In genomic region chr2:27123302-27124150, GRCh38 we compare ENCODE assay signal across 8 cellular contexts.
A peak's percentile ranks its signal among the peaks of the same experiment; 100 is the strongest.
DNase-seq lines count a peak whose midpoint lies in the region; ATAC-seq and TF ChIP-seq lines count a peak whose summit lies in the region.
"Had no signal": no experiment of that assay in that cellular context is flagged by ENCODE, and none has a peak within 500 bp of the region (broad histone marks: within the 10 kb centered on the region; RNA-seq: fewer than 3 reads in every experiment).

ABHD1 (plus strand) TSS chr2:27123815; CDS start chr2:27123949, 134 bp downstream.

- TF ChIP-seq CTCF in epithelial cell of esophagus (IDR thresholded peaks at IDR 0.05; ENCODE audit: insufficient read depth, low read depth, low read length, missing control alignments) = no peak

- peak within 1 kb of the TSS in 1 of 2 donors; percentile 23 for H3K27ac ChIP-seq in mucosa of rectum (ENCODE audit: low read depth in 2 of 2, low read length in 2 of 2)
- H3K27ac ChIP-seq: epithelial cell of prostate had no signal

- peak within 1 kb of the TSS; percentile 32 to 58 for H3K9ac ChIP-seq in mucosa of rectum (ENCODE audit: low read depth in 1 of 2, low read length in 2 of 2)

- H3K4me3 ChIP-seq in epithelial cell of esophagus (ENCODE audit: low read length) (peak within 1 kb of the TSS; percentile 49), mucosa of rectum (ENCODE audit: low read length in 2 of 2) (peak within 1 kb of the TSS; percentile 64 to 75)

- peaks cover 11 to 16% of the 10 kb centered on the region in 2 donors for H3K4me1 ChIP-seq in mucosa of rectum (ENCODE audit: control insufficient read depth in 2 of 2, insufficient read depth in 2 of 2, low read length in 2 of 2)

- H3K9me3 ChIP-seq in mucosa of rectum (ENCODE audit: control insufficient read depth in 2 of 2, low read length in 2 of 2) = no peaks in the 10 kb centered on the region

- peak; percentile 59 for ATAC-seq in GM19035 (IDR thresholded peaks at IDR 0.05; ENCODE audit: unreplicated experiment)

- peak; percentile 55 for DNase-seq in NCI-H748 (lab: John Stamatoyannopoulos, UW; ENCODE audit: unreplicated experiment)
- peak; percentile 83 for DNase-seq in activated CD8-positive, alpha-beta memory T cell treated with anti-CD3 and anti-CD28 coated beads, Interleukin-2, amount 50 U/mL, for 48 hours
- DNase-seq in epithelial cell of esophagus (ENCODE audit: low read depth) = peak; percentile 10
- peak; percentile 38 for DNase-seq in stimulated activated CD8-positive, alpha-beta memory T cell treated with anti-CD3 and anti-CD28 coated beads, Interleukin-4, amount 100 ng/mL, for 24 hours (ENCODE audit: low read depth)
- no peak for DNase-seq in SHP77 treated with DMSO at 0.1 percent for 48 hours (lab: John Stamatoyannopoulos, UW)

- peaks cover 10 to 15% of the 10 kb centered on the region in 2 donors for H3K27me3 ChIP-seq in mucosa of rectum (ENCODE audit: control insufficient read depth in 2 of 2, insufficient read depth in 2 of 2, low read length in 2 of 2)

- no peaks in the 10 kb centered on the region for H3K36me3 ChIP-seq in mucosa of rectum (ENCODE audit: control insufficient read depth in 2 of 2, insufficient read depth in 2 of 2, low read length in 2 of 2)
